In the genomic region with DNA sequence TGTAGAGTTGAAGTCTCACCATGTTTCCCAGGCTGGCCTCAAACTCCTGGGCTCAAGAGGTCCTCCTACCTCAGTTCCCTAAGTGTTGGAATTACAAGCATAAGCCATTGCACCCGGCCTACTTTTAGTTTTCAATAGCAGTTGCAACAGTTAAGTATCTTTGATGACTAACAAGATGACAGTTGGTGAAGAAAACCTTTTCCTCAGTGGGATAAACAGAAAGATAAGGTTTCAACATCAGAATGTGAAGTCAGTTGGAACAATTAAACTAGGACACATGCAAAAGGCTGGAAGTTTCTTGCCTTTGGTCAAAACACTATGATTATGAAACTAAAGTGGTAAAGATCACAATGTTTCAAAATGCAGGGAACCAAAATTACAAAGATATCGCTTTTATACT, we compare ENCODE assay signal across 11 cellular contexts.
A peak's percentile ranks its signal among the peaks of the same experiment; 100 is the strongest.
DNase-seq lines count a peak whose midpoint lies in the region; ATAC-seq and TF ChIP-seq lines count a peak whose summit lies in the region.
"Had no signal": no experiment of that assay in that cellular context is flagged by ENCODE, and none has a peak within 500 bp of the region (broad histone marks: within the 10 kb centered on the region; RNA-seq: fewer than 3 reads in every experiment).

No MANE protein-coding gene starts in this region.

- no peak overlapping the region for H3K27ac Mint-ChIP-seq in activated CD4-positive, alpha-beta T cell treated with anti-CD3 and anti-CD28 coated beads, Interleukin-2, amount 10 ng/mL, durations not matched to agents 24 days and 14 days
- no peak overlapping the region for H3K27ac Mint-ChIP-seq in activated CD4-positive, alpha-beta T cell treated with anti-CD3 and anti-CD28 coated beads for 36 hours

- TF ChIP-seq EP300 in transverse colon (IDR thresholded peaks at IDR 0.05; ENCODE audit: low read depth), result no peak

- no peaks in the 10 kb centered on the region for H3K9me3 Mint-ChIP-seq in activated CD4-positive, alpha-beta T cell treated with anti-CD3 and anti-CD28 coated beads, Interleukin-2, amount 10 ng/mL, durations not matched to agents 24 days and 14 days
- H3K9me3 Mint-ChIP-seq in activated CD4-positive, alpha-beta T cell treated with anti-CD3 and anti-CD28 coated beads for 36 hours (ENCODE audit: low read depth), result no peaks in the 10 kb centered on the region

- H3K4me3 ChIP-seq in transverse colon, result no peak overlapping the region
- H3K4me3 ChIP-seq: ovary had no signal

- H3K27ac ChIP-seq in transverse colon, result peak overlapping the region in 3 of 4 donors; percentile 22 to 70 (median 60)

- no peaks in the 10 kb centered on the region for H3K27me3 ChIP-seq in transverse colon
- H3K27me3 ChIP-seq: ovary had no signal

- no peaks in the 10 kb centered on the region for H3K27me3 Mint-ChIP-seq in activated CD4-positive, alpha-beta T cell treated with anti-CD3 and anti-CD28 coated beads, Interleukin-2, amount 10 ng/mL, durations not matched to agents 24 days and 14 days
- H3K27me3 Mint-ChIP-seq in activated CD4-positive, alpha-beta T cell treated with anti-CD3 and anti-CD28 coated beads for 36 hours, result no peaks in the 10 kb centered on the region

- CTCF ChIA-PET in activated CD4-positive, alpha-beta T cell treated with anti-CD3 and anti-CD28 coated beads for 36 hours (lab: Charles Lee), result no interaction called here

- no peak for TF ChIP-seq CTCF in transverse colon (IDR thresholded peaks at IDR 0.05)

- H3K4me1 ChIP-seq in transverse colon, result peaks cover 0 to 7% (median 0%) of the 10 kb centered on the region in 4 donors

- no peaks in the 10 kb centered on the region for H3K4me1 Mint-ChIP-seq in activated CD4-positive, alpha-beta T cell treated with anti-CD3 and anti-CD28 coated beads, Interleukin-2, amount 10 ng/mL, durations not matched to agents 24 days and 14 days
- H3K4me1 Mint-ChIP-seq in activated CD4-positive, alpha-beta T cell treated with anti-CD3 and anti-CD28 coated beads for 36 hours, result no peaks in the 10 kb centered on the region

- 71 to 80% methylated on average over 2 of the region's 2 CpGs for WGBS in transverse colon (ENCODE audit: low coverage in 1 of 2), 2 donors

- peak; percentile 28 for DNase-seq in activated CD4-positive, alpha-beta T cell treated with anti-CD3 and anti-CD28 coated beads, Interleukin-2, amount 10 ng/mL, durations not matched to agents 24 days and 14 days
- no peak for DNase-seq in activated CD4-positive, alpha-beta T cell treated with anti-CD3 and anti-CD28 coated beads for 36 hours
- DNase-seq in SIG-M5 treated with dmso at 0.1 percent for 504 hours (lab: John Stamatoyannopoulos, UW; ENCODE audit: unreplicated experiment), result peak; percentile 87
- no peak for DNase-seq in left ventricle myocardium superior
- DNase-seq in transverse colon, result no peak
- no peak for DNase-seq in CD1c-positive myeloid dendritic cell (ENCODE audit: extremely low spot score)
- DNase-seq in erythroblast (lab: John Stamatoyannopoulos, UW), result no peak
- DNase-seq: 8988T, NCI-H1930, ovary had no signal

- POLR2A ChIA-PET in activated CD4-positive, alpha-beta T cell treated with anti-CD3 and anti-CD28 coated beads for 36 hours (lab: Charles Lee), result no interaction called here

- H3K4me3 Mint-ChIP-seq in activated CD4-positive, alpha-beta T cell treated with anti-CD3 and anti-CD28 coated beads, Interleukin-2, amount 10 ng/mL, durations not matched to agents 24 days and 14 days, result no peak overlapping the region
- H3K4me3 Mint-ChIP-seq in activated CD4-positive, alpha-beta T cell treated with anti-CD3 and anti-CD28 coated beads for 36 hours, result no peak overlapping the region

- no peaks in the 10 kb centered on the region for H3K9me3 ChIP-seq in transverse colon
- H3K9me3 ChIP-seq: ovary had no signal

- H3K36me3 Mint-ChIP-seq in activated CD4-positive, alpha-beta T cell treated with anti-CD3 and anti-CD28 coated beads, Interleukin-2, amount 10 ng/mL, durations not matched to agents 24 days and 14 days (ENCODE audit: low read depth), result no peaks in the 10 kb centered on the region
- no peaks in the 10 kb centered on the region for H3K36me3 Mint-ChIP-seq in activated CD4-positive, alpha-beta T cell treated with anti-CD3 and anti-CD28 coated beads for 36 hours (ENCODE audit: low read depth)

- in situ Hi-C loops in transverse colon (cut with MboI; ENCODE audit: low pct_ligation_motif_present in 1 of 4, low pct_unique_long_range_greater_than_20kb in 1 of 4, low sequenced_read_pairs in 3 of 4), result no loop called here

- ATAC-seq in activated CD4-positive, alpha-beta T cell treated with anti-CD3 and anti-CD28 coated beads for 36 hours, result no peak
- peak; percentile 29 for ATAC-seq in left ventricle myocardium superior
- ATAC-seq in GM18868 (IDR thresholded peaks at IDR 0.05; ENCODE audit: unreplicated experiment), result no peak

- TF ChIP-seq POLR2A in transverse colon (IDR thresholded peaks at IDR 0.05) (no peak), erythroblast (IDR thresholded peaks at IDR 0.05; ENCODE audit: low read length) (no peak)

- intact Hi-C loops in activated CD4-positive, alpha-beta T cell treated with anti-CD3 and anti-CD28 coated beads, Interleukin-2, amount 10 ng/mL, durations not matched to agents 24 days and 14 days (cut with micrococcal nuclease), result no loop called here
- intact Hi-C loops in activated CD4-positive, alpha-beta T cell treated with anti-CD3 and anti-CD28 coated beads for 36 hours (cut with DNase I, micrococcal nuclease), result no loop called here
- intact Hi-C loops in left ventricle myocardium superior (cut with micrococcal nuclease) (no loop called here), transverse colon (cut with DNase I; ENCODE audit: low total_unique reads) (no loop called here)

- H3K36me3 ChIP-seq in transverse colon, result no peaks in the 10 kb centered on the region
- H3K36me3 ChIP-seq: ovary had no signal

Comparison
In these comparisons a context has a peak if more than half of its experiments do, and no peak if none do; other contexts are left out.
1. DNase-seq: peak in activated CD4-positive, alpha-beta T cell treated with anti-CD3 and anti-CD28 coated beads, Interleukin-2, amount 10 ng/mL, durations not matched to agents 24 days and 14 days (single experiment) and SIG-M5 treated with dmso at 0.1 percent for 504 hours (single experiment); none in activated CD4-positive, alpha-beta T cell treated with anti-CD3 and anti-CD28 coated beads for 36 hours (single experiment), left ventricle myocardium superior (single experiment), transverse colon (single experiment), CD1c-positive myeloid dendritic cell (single experiment) and erythroblast (0 of 2).